ENCODE assay signal across 1 cellular context in the genomic region with DNA sequence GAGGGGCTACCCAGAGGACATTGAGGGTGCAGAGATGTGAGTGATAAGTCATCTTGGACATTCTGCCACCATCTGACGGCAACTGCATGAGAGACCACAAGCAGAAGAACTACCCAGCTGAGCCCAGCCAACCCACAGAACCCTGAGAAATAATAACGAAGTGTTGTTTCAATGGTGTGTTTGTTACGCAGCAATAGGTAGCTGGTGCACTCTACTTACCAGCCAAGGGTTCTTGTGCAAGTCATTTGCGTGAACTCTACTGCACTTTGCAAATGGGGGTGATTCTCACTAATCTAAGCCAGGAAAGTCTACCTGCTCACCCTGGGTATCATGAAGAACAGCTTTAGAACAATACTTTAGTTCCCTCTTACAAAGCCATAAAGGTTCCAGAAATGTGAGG.
TF ChIP-seq lines count a peak whose summit lies in the region.

No MANE protein-coding gene starts in this region.

TF ChIP-seq in HEK293, 187 proteins besides CTCF, POLR2A, EP300 and RAD21 (continued from another document):
- TF ChIP-seq PRDM2 (tag by site-specific recombination; IDR thresholded peaks at IDR 0.05; ENCODE audit: borderline replicate concordance) (no peak), RBAK (tag by site-specific recombination; IDR thresholded peaks at IDR 0.05) (peak; percentile 90)
TF ChIP-seq in HEK293: peak in this region for 1.
